ENCODE assay signal across 18 cellular contexts in the genomic region with DNA sequence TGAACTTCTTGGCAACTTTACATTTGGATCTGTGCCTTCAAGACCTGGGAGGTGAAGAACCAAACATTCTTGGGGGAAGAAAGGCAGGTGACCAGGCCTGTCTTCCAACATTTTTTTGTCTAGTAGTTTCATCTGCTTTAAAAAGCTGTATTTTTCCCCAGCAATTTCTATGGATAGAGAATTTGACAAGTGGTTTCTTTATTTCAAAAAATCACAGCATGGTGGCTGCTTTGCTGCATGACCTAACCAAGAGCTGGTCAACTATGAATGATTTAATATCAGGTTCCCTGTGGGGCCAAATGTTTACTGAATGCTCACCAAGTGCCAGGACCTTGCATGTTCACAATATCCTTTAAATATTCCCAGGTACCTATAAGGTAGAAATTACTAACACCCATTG. TPM values are rescaled to one million over a fixed set of nuclear protein-coding genes. Genes with fewer than 3 reads are reported as not detected.
"Had no signal": no experiment of that assay in that cellular context is flagged by ENCODE, and none has a peak within 500 bp of the region (broad histone marks: within the 10 kb centered on the region; RNA-seq: fewer than 3 reads in every experiment).

No MANE protein-coding gene starts in this region.

- H3K9me3 ChIP-seq: colonic mucosa, heart left ventricle, prostate gland, right lobe of liver, testis had no signal

- H3K4me3 ChIP-seq: colonic mucosa, heart left ventricle, prostate gland, right lobe of liver, testis had no signal

- DNase-seq: colonic mucosa; effector CD8-positive, alpha-beta T cell; heart left ventricle; hippocampal formation; naive thymus-derived CD4-positive, alpha-beta T cell; nephron progenitor cell; right lobe of liver; stimulated activated CD4-positive, alpha-beta T cell treated with anti-CD3 and anti-CD28 coated beads, Interleukin-4, amount 100 ng/mL, for 1 hour; stimulated activated CD8-positive, alpha-beta memory T cell treated with anti-CD3 and anti-CD28 coated beads, Interleukin-4, amount 100 ng/mL, for 48 hours; stimulated activated naive CD8-positive, alpha-beta T cell treated with anti-CD3 and anti-CD28 coated beads, Interleukin-15, Interleukin-2, amounts not matched to agents 100 U/mL and 50 U/mL, for 24 hours; testis had no signal

- H3K27ac ChIP-seq: colonic mucosa, heart left ventricle, parathyroid adenoma, prostate gland, right lobe of liver, testis had no signal

- H3K36me3 ChIP-seq: colonic mucosa, heart left ventricle, prostate gland, right lobe of liver had no signal

- H2AFZ ChIP-seq: parathyroid adenoma had no signal

- H3K27me3 ChIP-seq: right lobe of liver, testis had no signal

- ATAC-seq: heart left ventricle; naive thymus-derived CD4-positive, alpha-beta T cell; right lobe of liver; stimulated activated effector memory CD8-positive, alpha-beta T cell treated with anti-CD3 and anti-CD28 coated beads, Interleukin-12 subunit alpha, Interleukin-12 subunit beta, amount 100 ng/mL, for 72 hours; stimulated activated naive CD8-positive, alpha-beta T cell treated with anti-CD3 and anti-CD28 coated beads, Interleukin-15, Interleukin-2, amounts not matched to agents 100 U/mL and 50 U/mL, for 24 hours had no signal

- H3K9ac ChIP-seq: parathyroid adenoma had no signal

- H3K4me1 ChIP-seq: colonic mucosa, heart left ventricle, parathyroid adenoma, prostate gland, right lobe of liver had no signal

- H3K79me2 ChIP-seq: parathyroid adenoma had no signal

RNA-seq across cellular contexts. Expression of a gene that starts 19.1 kb away (rescaled TPM):
- total RNA-seq: dermis microvascular lymphatic vessel endothelial cell, lung microvascular endothelial cell, mesenteric fat pad, mononuclear cell had no signal
